In the genomic region with DNA sequence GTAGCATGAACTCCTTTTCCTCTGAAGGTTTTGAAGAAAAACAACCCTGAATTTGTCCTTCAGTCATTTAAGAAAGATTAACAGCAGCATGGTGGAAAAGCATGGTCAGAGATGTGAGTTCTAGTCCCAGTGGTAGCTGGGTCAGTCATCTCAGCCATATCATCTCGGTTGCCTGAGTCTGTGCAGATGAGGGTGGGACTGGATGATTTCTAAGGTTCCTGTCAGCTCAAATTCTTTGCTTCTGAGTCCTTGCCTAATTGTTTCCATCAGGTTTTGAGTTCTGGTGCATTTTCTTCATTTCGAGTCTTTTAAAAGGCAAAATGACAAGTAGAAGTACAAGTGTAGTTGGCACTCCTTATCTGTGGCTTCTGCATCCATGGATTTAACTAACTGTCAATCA, we compare ENCODE assay signal across 17 cellular contexts.
DNase-seq lines count a peak whose midpoint lies in the region; ATAC-seq and TF ChIP-seq lines count a peak whose summit lies in the region.
"Had no signal": no experiment of that assay in that cellular context is flagged by ENCODE, and none has a peak within 500 bp of the region (broad histone marks: within the 10 kb centered on the region; RNA-seq: fewer than 3 reads in every experiment).

No MANE protein-coding gene starts in this region.

- H3K79me2 ChIP-seq in hepatocyte: no peaks in the 10 kb centered on the region

- CTCF ChIA-PET in activated CD8-positive, alpha-beta memory T cell treated with anti-CD3 and anti-CD28 coated beads, Interleukin-2, amount 10 ng/mL, durations not matched to agents 7 days and 5 days (lab: Charles Lee): interaction anchor here (1.3 kb wide), 1 partner anchor 59 kb away, joined by 3 read pairs; no protein-coding TSS in a partner anchor

- peaks cover 19% of the 10 kb centered on the region for H3K4me1 Mint-ChIP-seq in activated CD8-positive, alpha-beta memory T cell treated with anti-CD3 and anti-CD28 coated beads, Interleukin-2, amount 10 ng/mL, durations not matched to agents 7 days and 5 days
- peaks cover 36% of the 10 kb centered on the region for H3K4me1 Mint-ChIP-seq in activated naive CD8-positive, alpha-beta T cell treated with anti-CD3 and anti-CD28 coated beads for 36 hours

- no peak overlapping the region for H3K4me3 ChIP-seq in fibroblast of the aortic adventitia (ENCODE audit: low read depth, low read length)
- no peak overlapping the region for H3K4me3 ChIP-seq in hepatocyte

- DNase-seq in activated CD8-positive, alpha-beta memory T cell treated with anti-CD3 and anti-CD28 coated beads, Interleukin-2, amount 10 ng/mL, durations not matched to agents 7 days and 5 days: no peak
- no peak for DNase-seq in activated CD8-positive, alpha-beta memory T cell treated with anti-CD3 and anti-CD28 coated beads, Interleukin-2, amount 50 U/mL, for 4 hours
- DNase-seq in GM04503 (ENCODE audit: low read depth) (peak; percentile 49), fibroblast of the aortic adventitia (ENCODE audit: low read depth) (peak; percentile 69), SHP77 treated with DMSO at 0.1 percent for 48 hours (lab: John Stamatoyannopoulos, UW) (no peak), hepatocyte (ENCODE audit: low spot score) (no peak)
- no peak for DNase-seq in activated naive CD8-positive, alpha-beta T cell treated with anti-CD3 and anti-CD28 coated beads for 36 hours
- DNase-seq in stimulated activated CD4-positive, alpha-beta T cell treated with anti-CD3 and anti-CD28 coated beads, Interleukin-15, amount 100 ng/mL, for 24 hours: no peak
- DNase-seq: CD4-positive, alpha-beta T cell; DND-41; H7; NCI-H187 treated with DMSO at 0.1 percent for 48 hours; NCI-H2171; NCI-H446 treated with DMSO at 0.1 percent for 48 hours; NCI-H774 had no signal

- no peaks in the 10 kb centered on the region for H3K27me3 Mint-ChIP-seq in activated CD8-positive, alpha-beta memory T cell treated with anti-CD3 and anti-CD28 coated beads, Interleukin-2, amount 10 ng/mL, durations not matched to agents 7 days and 5 days
- H3K27me3 Mint-ChIP-seq in activated naive CD8-positive, alpha-beta T cell treated with anti-CD3 and anti-CD28 coated beads for 36 hours: no peaks in the 10 kb centered on the region
- H3K27me3 Mint-ChIP-seq: B cell; CD4-positive, alpha-beta T cell had no signal

- H3K9me3 ChIP-seq in hepatocyte (ENCODE audit: low read depth): no peaks in the 10 kb centered on the region

- no peak for TF ChIP-seq CTCF in fibroblast of the aortic adventitia (IDR thresholded peaks at IDR 0.05; ENCODE audit: insufficient read depth, low read length)
- TF ChIP-seq CTCF in hepatocyte (IDR thresholded peaks at IDR 0.05; ENCODE audit: poor library complexity): no peak

- H4K20me1 ChIP-seq in hepatocyte (ENCODE audit: insufficient read depth, poor library complexity, severe bottlenecking): no peaks in the 10 kb centered on the region

- H3K27ac ChIP-seq in hepatocyte: no peak overlapping the region

- H3K36me3 Mint-ChIP-seq in activated CD8-positive, alpha-beta memory T cell treated with anti-CD3 and anti-CD28 coated beads, Interleukin-2, amount 10 ng/mL, durations not matched to agents 7 days and 5 days: peaks cover 2% of the 10 kb centered on the region
- H3K36me3 Mint-ChIP-seq in activated naive CD8-positive, alpha-beta T cell treated with anti-CD3 and anti-CD28 coated beads for 36 hours: peaks cover 8% of the 10 kb centered on the region

- H3K36me3 ChIP-seq in hepatocyte (replicated peaks; ENCODE audit: insufficient read depth, low read depth): no peaks in the 10 kb centered on the region

- peak; percentile 37 for ATAC-seq in activated CD8-positive, alpha-beta memory T cell treated with anti-CD3 and anti-CD28 coated beads, Interleukin-2, amount 10 ng/mL, durations not matched to agents 7 days and 5 days
- ATAC-seq: Right ventricle myocardium inferior had no signal

- no peak overlapping the region for H3K27ac Mint-ChIP-seq in activated CD8-positive, alpha-beta memory T cell treated with anti-CD3 and anti-CD28 coated beads, Interleukin-2, amount 10 ng/mL, durations not matched to agents 7 days and 5 days
- peak overlapping the region; percentile 54 for H3K27ac Mint-ChIP-seq in activated naive CD8-positive, alpha-beta T cell treated with anti-CD3 and anti-CD28 coated beads for 36 hours
- H3K27ac Mint-ChIP-seq: B cell; CD4-positive, alpha-beta T cell had no signal

- 67% methylated on average over 2 of the region's 2 CpGs for WGBS in hepatocyte (ENCODE audit: low lambda C conversion rate, missing lambda C conversion rate)

- H3K4me1 ChIP-seq in hepatocyte (ENCODE audit: insufficient read depth): no peaks in the 10 kb centered on the region

- no peaks in the 10 kb centered on the region for H3K9me2 ChIP-seq in hepatocyte (replicated peaks; ENCODE audit: insufficient read depth)

- H3K4me2 ChIP-seq in hepatocyte: no peak overlapping the region

- no peaks in the 10 kb centered on the region for H3K27me3 ChIP-seq in hepatocyte

- no peaks in the 10 kb centered on the region for H3K9me3 Mint-ChIP-seq in activated CD8-positive, alpha-beta memory T cell treated with anti-CD3 and anti-CD28 coated beads, Interleukin-2, amount 10 ng/mL, durations not matched to agents 7 days and 5 days (ENCODE audit: low read depth)
- H3K9me3 Mint-ChIP-seq in activated naive CD8-positive, alpha-beta T cell treated with anti-CD3 and anti-CD28 coated beads for 36 hours: no peaks in the 10 kb centered on the region
- H3K9me3 Mint-ChIP-seq: CD4-positive, alpha-beta T cell had no signal

- H2AFZ ChIP-seq in hepatocyte: no peak overlapping the region

- H3K4me3 Mint-ChIP-seq in activated CD8-positive, alpha-beta memory T cell treated with anti-CD3 and anti-CD28 coated beads, Interleukin-2, amount 10 ng/mL, durations not matched to agents 7 days and 5 days: no peak overlapping the region
- H3K4me3 Mint-ChIP-seq in activated naive CD8-positive, alpha-beta T cell treated with anti-CD3 and anti-CD28 coated beads for 36 hours: no peak overlapping the region
- H3K4me3 Mint-ChIP-seq: B cell; CD4-positive, alpha-beta T cell had no signal

Comparison
In these comparisons a context has a peak if more than half of its experiments do, and no peak if none do; other contexts are left out.
1. DNase-seq: peak in GM04503 (single experiment) and fibroblast of the aortic adventitia (single experiment); none in activated CD8-positive, alpha-beta memory T cell treated with anti-CD3 and anti-CD28 coated beads, Interleukin-2, amount 10 ng/mL, durations not matched to agents 7 days and 5 days (single experiment), activated CD8-positive, alpha-beta memory T cell treated with anti-CD3 and anti-CD28 coated beads, Interleukin-2, amount 50 U/mL, for 4 hours (single experiment), activated naive CD8-positive, alpha-beta T cell treated with anti-CD3 and anti-CD28 coated beads for 36 hours (single experiment), SHP77 treated with DMSO at 0.1 percent for 48 hours (single experiment), hepatocyte (single experiment) and stimulated activated CD4-positive, alpha-beta T cell treated with anti-CD3 and anti-CD28 coated beads, Interleukin-15, amount 100 ng/mL, for 24 hours (single experiment).